Comparison of ENCODE assay signal across 1 cellular context in genomic region chr19:5686326-5686646, GRCh38.
TF ChIP-seq lines count a peak whose summit lies in the region.

No MANE protein-coding gene starts in this region.

TF ChIP-seq in HCT116, 20 proteins besides CTCF, POLR2A, EP300 and RAD21 (continued from another document):
- TF ChIP-seq, protein P1, sequence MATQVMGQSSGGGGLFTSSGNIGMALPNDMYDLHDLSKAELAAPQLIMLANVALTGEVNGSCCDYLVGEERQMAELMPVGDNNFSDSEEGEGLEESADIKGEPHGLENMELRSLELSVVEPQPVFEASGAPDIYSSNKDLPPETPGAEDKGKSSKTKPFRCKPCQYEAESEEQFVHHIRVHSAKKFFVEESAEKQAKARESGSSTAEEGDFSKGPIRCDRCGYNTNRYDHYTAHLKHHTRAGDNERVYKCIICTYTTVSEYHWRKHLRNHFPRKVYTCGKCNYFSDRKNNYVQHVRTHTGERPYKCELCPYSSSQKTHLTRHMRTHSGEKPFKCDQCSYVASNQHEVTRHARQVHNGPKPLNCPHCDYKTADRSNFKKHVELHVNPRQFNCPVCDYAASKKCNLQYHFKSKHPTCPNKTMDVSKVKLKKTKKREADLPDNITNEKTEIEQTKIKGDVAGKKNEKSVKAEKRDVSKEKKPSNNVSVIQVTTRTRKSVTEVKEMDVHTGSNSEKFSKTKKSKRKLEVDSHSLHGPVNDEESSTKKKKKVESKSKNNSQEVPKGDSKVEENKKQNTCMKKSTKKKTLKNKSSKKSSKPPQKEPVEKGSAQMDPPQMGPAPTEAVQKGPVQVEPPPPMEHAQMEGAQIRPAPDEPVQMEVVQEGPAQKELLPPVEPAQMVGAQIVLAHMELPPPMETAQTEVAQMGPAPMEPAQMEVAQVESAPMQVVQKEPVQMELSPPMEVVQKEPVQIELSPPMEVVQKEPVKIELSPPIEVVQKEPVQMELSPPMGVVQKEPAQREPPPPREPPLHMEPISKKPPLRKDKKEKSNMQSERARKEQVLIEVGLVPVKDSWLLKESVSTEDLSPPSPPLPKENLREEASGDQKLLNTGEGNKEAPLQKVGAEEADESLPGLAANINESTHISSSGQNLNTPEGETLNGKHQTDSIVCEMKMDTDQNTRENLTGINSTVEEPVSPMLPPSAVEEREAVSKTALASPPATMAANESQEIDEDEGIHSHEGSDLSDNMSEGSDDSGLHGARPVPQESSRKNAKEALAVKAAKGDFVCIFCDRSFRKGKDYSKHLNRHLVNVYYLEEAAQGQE (IDR thresholded peaks at IDR 0.05; ENCODE audit: low read depth) = no peak
- TF ChIP-seq JUND (IDR thresholded peaks at IDR 0.05) (no peak), YY1 (IDR thresholded peaks at IDR 0.05; ENCODE audit: extremely low read depth, insufficient replicate concordance, low read depth, low read length) (no peak), ELF1 (IDR thresholded peaks at IDR 0.05; ENCODE audit: borderline replicate concordance, low read depth) (no peak), EGR1 (IDR thresholded peaks at IDR 0.05; ENCODE audit: low read depth) (no peak), ZNF274 (IDR thresholded peaks at IDR 0.05; ENCODE audit: low read depth, low read length) (no peak)
